Comparison of ENCODE assay signal across 8 cellular contexts in genomic region chr21:43886565-43886964, GRCh38.
"Had no signal": no experiment of that assay in that cellular context is flagged by ENCODE, and none has a peak within 500 bp of the region (broad histone marks: within the 10 kb centered on the region; RNA-seq: fewer than 3 reads in every experiment).

No MANE protein-coding gene starts in this region.

- H3K9me3 ChIP-seq: HAP-1 had no signal

- DNase-seq: GM23248, GOT3, H7, IMR-90, KBM-7 had no signal

- H3K36me3 ChIP-seq: HAP-1 had no signal

- H3K27ac ChIP-seq: GM23248 had no signal

- H3K4me3 ChIP-seq: GM23248, HAP-1 had no signal

- FAIRE-seq: HTR-8/SVneo had no signal

- ATAC-seq: HCT116 had no signal
